10 cellular contexts compared by ENCODE assay signal in genomic region chr1:40383488-40384412, GRCh38. TPM values are rescaled to one million over a fixed set of nuclear protein-coding genes. Genes with fewer than 3 reads are reported as not detected.
DNase-seq lines count a peak whose midpoint lies in the region; ATAC-seq and TF ChIP-seq lines count a peak whose summit lies in the region.
"Had no signal": no experiment of that assay in that cellular context is flagged by ENCODE, and none has a peak within 500 bp of the region (broad histone marks: within the 10 kb centered on the region; RNA-seq: fewer than 3 reads in every experiment).

No MANE protein-coding gene starts in this region.

- TF ChIP-seq CTCF in GM12864 (IDR thresholded peaks at IDR 0.05; ENCODE audit: low read depth, low read length, missing control alignments), result no peak
- TF ChIP-seq CTCF in RWPE1 (conservative IDR thresholded peaks at IDR 0.05; ENCODE audit: low read depth), result no peak
- TF ChIP-seq CTCF in endodermal cell (conservative IDR thresholded peaks at IDR 0.05), result no peak
- TF ChIP-seq CTCF in gastrocnemius medialis (IDR thresholded peaks at IDR 0.05 in 4 of 5, conservative IDR thresholded peaks at IDR 0.05 in 1 of 5), result no peak

- H3K27ac ChIP-seq in RWPE1, result peak overlapping the region; percentile 56
- H3K27ac ChIP-seq in endodermal cell (ENCODE audit: low read depth, low read length), result no peak overlapping the region
- H3K27ac ChIP-seq in gastrocnemius medialis, result peak overlapping the region; percentile 31 to 67 (median 58)

- intact Hi-C loops in gastrocnemius medialis (cut with DNase I; ENCODE audit: low total_unique reads), result no loop called here

- H3K27me3 Mint-ChIP-seq in endodermal cell (ENCODE audit: insufficient read depth), result no peaks in the 10 kb centered on the region

- H3K9ac ChIP-seq in endodermal cell (ENCODE audit: extremely low read depth, low read length, poor library complexity, severe bottlenecking), result peak overlapping the region; percentile 36

- H3K27me3 ChIP-seq in endodermal cell (ENCODE audit: control insufficient read depth, insufficient read depth, low read length, poor library complexity, severe bottlenecking) (no peaks in the 10 kb centered on the region), gastrocnemius medialis (no peaks in the 10 kb centered on the region)

- ATAC-seq in gastrocnemius medialis, result no peak

- POLR2A ChIA-PET in RWPE1 (lab: Yijun Ruan, JAX; ENCODE audit: low non-redundant PET), result no interaction called here

- H3K36me3 Mint-ChIP-seq in endodermal cell (ENCODE audit: low read depth), result peaks cover 12% of the 10 kb centered on the region

- H3K27ac Mint-ChIP-seq in endodermal cell, result peak overlapping the region; percentile 88

- H3K4me1 ChIP-seq in endodermal cell (ENCODE audit: control insufficient read depth, insufficient read depth, low read length) (peaks cover 21% of the 10 kb centered on the region), gastrocnemius medialis (peaks cover 9 to 30% of the 10 kb centered on the region in 2 donors)

- H3K4me3 Mint-ChIP-seq in endodermal cell, result peak overlapping the region; percentile 21

- H3K9me3 ChIP-seq in endodermal cell (ENCODE audit: control insufficient read depth, low read length), result peaks cover 11% of the 10 kb centered on the region
- no peaks in the 10 kb centered on the region for H3K9me3 ChIP-seq in gastrocnemius medialis

- DNase-seq in GM12864 (ENCODE audit: low read depth), result no peak
- no peak for DNase-seq in RWPE1 (ENCODE audit: low spot score)
- no peak for DNase-seq in endodermal cell
- no peak for DNase-seq in gastrocnemius medialis
- no peak for DNase-seq in 8988T
- DNase-seq in SIG-M5 treated with dmso at 0.1 percent for 504 hours (lab: John Stamatoyannopoulos, UW; ENCODE audit: unreplicated experiment), result no peak
- no peak for DNase-seq in NCI-H774 (lab: John Stamatoyannopoulos, UW)
- no peak for DNase-seq in DMS53 treated with DMSO at 0.1 percent for 48 hours (lab: John Stamatoyannopoulos, UW; ENCODE audit: unreplicated experiment)
- DNase-seq: NCI-H524; stimulated activated CD4-positive, alpha-beta T cell treated with anti-CD3 and anti-CD28 coated beads, Interleukin-4, amount 100 ng/mL, for 4 hours had no signal

- in situ Hi-C loops in gastrocnemius medialis (cut with MboI; ENCODE audit: low sequenced_read_pairs in 4 of 4), result no loop called here

- TF ChIP-seq POLR2A in gastrocnemius medialis (IDR thresholded peaks at IDR 0.05), result no peak

- CTCF ChIA-PET in RWPE1 (lab: Yijun Ruan, JAX), result interaction anchor here (0.6 to 1.8 kb wide), 2 partner anchors 45 to 214 kb away, joined by 3 to 4 read pairs; no protein-coding TSS in a partner anchor

- H3K9me3 Mint-ChIP-seq in endodermal cell, result peaks cover 10% of the 10 kb centered on the region

- H3K4me1 Mint-ChIP-seq in endodermal cell, result peaks cover 55% of the 10 kb centered on the region

- H3K4me3 ChIP-seq in GM12864 (ENCODE audit: low read depth, low read length), result peak overlapping the region; percentile 28
- peak overlapping the region; percentile 52 for H3K4me3 ChIP-seq in endodermal cell (ENCODE audit: low read length)
- H3K4me3 ChIP-seq in gastrocnemius medialis, result no peak overlapping the region

- 83 to 88% methylated on average over 5 to 9 of the region's 9 CpGs for WGBS in endodermal cell (ENCODE audit: insufficient coverage in 1 of 2, insufficient read length in 1 of 2), 2 experiments

- H3K36me3 ChIP-seq in endodermal cell (ENCODE audit: control insufficient read depth, insufficient read depth, low read length) (peaks cover 9% of the 10 kb centered on the region), gastrocnemius medialis (no peaks in the 10 kb centered on the region)

RNA-seq across cellular contexts. Expression of gene SMAP2, which starts 10.2 kb away (rescaled TPM):
- total RNA-seq in endodermal cell (10 to 100 TPM; 21.9 to 22.3 TPM), gastrocnemius medialis (100 to 1,000 TPM in 1 of 4 donors, 10 to 100 TPM in 3; 14.9 to 121 (median 47.5) TPM)
- polyA plus RNA-seq in endodermal cell (2013, experiment 1 of 2), result 18.0 TPM
- 17.6 TPM for polyA plus RNA-seq in endodermal cell (2013, experiment 2 of 2)

Comparison
In these comparisons a context has a peak if more than half of its experiments do, and no peak if none do; other contexts are left out.
1. H3K4me3 ChIP-seq: peak in GM12864 (single experiment) and endodermal cell (single experiment); none in gastrocnemius medialis (0 of 4).